Comparison of ENCODE assay signal across 1 cellular context in the genomic region with DNA sequence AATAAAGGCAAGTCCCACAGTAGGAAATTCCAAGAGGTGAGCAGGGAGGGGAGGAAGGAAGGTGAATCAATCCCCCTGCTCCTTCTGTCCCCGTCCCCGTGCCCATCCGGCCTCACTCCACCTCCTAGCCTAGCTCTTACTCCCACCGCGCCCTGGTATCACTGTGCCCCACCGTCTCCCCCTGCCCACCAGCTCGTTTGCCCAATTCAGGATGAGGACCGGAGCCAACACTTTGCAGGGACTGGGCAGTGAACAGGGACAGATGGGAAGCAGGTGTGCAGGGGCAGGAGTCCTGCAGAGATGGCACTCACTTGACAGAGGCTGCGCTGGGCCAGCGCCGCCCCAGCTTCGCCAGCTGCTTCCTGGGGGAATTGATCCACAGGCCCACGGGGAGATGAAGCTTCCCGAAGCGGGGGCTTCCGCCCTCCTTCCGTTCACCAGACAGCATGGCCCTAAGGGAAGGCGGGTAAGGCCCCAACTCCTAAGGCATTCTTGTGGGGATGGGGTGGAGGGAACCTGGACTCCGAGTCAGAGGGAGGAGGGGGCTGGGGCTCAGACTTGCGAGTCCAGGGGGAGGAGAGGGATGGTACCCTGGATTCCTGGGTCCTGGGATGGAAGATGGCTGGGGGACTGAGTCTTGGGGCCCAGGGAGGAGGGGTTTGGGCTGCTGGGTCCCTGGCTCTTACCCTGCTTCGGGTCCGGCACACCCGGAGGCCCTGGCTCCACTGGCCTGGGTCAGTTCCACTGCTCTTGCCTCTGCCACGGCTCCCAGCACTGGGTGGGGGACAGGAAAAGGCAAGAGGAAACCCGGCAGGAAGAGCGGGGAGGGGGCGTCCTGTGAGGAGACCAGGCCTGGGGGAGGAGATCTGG.
TF ChIP-seq lines count a peak whose summit lies in the region.

A gene with protein sequence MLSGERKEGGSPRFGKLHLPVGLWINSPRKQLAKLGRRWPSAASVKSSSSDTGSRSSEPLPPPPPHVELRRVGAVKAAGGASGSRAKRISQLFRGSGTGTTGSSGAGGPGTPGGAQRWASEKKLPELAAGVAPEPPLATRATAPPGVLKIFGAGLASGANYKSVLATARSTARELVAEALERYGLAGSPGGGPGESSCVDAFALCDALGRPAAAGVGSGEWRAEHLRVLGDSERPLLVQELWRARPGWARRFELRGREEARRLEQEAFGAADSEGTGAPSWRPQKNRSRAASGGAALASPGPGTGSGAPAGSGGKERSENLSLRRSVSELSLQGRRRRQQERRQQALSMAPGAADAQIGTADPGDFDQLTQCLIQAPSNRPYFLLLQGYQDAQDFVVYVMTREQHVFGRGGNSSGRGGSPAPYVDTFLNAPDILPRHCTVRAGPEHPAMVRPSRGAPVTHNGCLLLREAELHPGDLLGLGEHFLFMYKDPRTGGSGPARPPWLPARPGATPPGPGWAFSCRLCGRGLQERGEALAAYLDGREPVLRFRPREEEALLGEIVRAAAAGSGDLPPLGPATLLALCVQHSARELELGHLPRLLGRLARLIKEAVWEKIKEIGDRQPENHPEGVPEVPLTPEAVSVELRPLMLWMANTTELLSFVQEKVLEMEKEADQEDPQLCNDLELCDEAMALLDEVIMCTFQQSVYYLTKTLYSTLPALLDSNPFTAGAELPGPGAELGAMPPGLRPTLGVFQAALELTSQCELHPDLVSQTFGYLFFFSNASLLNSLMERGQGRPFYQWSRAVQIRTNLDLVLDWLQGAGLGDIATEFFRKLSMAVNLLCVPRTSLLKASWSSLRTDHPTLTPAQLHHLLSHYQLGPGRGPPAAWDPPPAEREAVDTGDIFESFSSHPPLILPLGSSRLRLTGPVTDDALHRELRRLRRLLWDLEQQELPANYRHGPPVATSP (minus strand): TSS at position 776 of the 870 bp plus-strand sequence. CDS start 328 bp downstream, at position 448.

TF ChIP-seq in K562, 482 proteins besides CTCF, POLR2A, EP300 and RAD21 (continues in another document):
- TF ChIP-seq CREB1 (IDR thresholded peaks at IDR 0.05) = no peak
- TF ChIP-seq CREB1 (CRISPR knock-in tag; IDR thresholded peaks at IDR 0.05) = no peak
- 0 out of 2 replicates have a peak, but pooled peaks have one; percentile 12 for TF ChIP-seq LCOR (CRISPR knock-in tag; IDR thresholded peaks at IDR 0.05)
- no peak for TF ChIP-seq FOXA1 (IDR thresholded peaks at IDR 0.05; ENCODE audit: borderline replicate concordance)
- TF ChIP-seq, protein P1, sequence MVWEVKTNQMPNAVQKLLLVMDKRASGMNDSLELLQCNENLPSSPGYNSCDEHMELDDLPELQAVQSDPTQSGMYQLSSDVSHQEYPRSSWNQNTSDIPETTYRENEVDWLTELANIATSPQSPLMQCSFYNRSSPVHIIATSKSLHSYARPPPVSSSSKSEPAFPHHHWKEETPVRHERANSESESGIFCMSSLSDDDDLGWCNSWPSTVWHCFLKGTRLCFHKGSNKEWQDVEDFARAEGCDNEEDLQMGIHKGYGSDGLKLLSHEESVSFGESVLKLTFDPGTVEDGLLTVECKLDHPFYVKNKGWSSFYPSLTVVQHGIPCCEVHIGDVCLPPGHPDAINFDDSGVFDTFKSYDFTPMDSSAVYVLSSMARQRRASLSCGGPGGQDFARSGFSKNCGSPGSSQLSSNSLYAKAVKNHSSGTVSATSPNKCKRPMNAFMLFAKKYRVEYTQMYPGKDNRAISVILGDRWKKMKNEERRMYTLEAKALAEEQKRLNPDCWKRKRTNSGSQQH (CRISPR knock-in tag; IDR thresholded peaks at IDR 0.05) = no peak
- TF ChIP-seq RCOR1 (IDR thresholded peaks at IDR 0.05; ENCODE audit: borderline replicate concordance in 1 of 2, low read depth in 2 of 2, low read length in 2 of 2) = no peak
- no peak for TF ChIP-seq UBTF (IDR thresholded peaks at IDR 0.05; ENCODE audit: borderline replicate concordance in 1 of 2, low read depth in 2 of 2, low read length in 2 of 2)
- TF ChIP-seq, protein P2, sequence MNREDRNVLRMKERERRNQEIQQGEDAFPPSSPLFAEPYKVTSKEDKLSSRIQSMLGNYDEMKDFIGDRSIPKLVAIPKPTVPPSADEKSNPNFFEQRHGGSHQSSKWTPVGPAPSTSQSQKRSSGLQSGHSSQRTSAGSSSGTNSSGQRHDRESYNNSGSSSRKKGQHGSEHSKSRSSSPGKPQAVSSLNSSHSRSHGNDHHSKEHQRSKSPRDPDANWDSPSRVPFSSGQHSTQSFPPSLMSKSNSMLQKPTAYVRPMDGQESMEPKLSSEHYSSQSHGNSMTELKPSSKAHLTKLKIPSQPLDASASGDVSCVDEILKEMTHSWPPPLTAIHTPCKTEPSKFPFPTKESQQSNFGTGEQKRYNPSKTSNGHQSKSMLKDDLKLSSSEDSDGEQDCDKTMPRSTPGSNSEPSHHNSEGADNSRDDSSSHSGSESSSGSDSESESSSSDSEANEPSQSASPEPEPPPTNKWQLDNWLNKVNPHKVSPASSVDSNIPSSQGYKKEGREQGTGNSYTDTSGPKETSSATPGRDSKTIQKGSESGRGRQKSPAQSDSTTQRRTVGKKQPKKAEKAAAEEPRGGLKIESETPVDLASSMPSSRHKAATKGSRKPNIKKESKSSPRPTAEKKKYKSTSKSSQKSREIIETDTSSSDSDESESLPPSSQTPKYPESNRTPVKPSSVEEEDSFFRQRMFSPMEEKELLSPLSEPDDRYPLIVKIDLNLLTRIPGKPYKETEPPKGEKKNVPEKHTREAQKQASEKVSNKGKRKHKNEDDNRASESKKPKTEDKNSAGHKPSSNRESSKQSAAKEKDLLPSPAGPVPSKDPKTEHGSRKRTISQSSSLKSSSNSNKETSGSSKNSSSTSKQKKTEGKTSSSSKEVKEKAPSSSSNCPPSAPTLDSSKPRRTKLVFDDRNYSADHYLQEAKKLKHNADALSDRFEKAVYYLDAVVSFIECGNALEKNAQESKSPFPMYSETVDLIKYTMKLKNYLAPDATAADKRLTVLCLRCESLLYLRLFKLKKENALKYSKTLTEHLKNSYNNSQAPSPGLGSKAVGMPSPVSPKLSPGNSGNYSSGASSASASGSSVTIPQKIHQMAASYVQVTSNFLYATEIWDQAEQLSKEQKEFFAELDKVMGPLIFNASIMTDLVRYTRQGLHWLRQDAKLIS (CRISPR knock-in tag; IDR thresholded peaks at IDR 0.05) = 0 out of 2 replicates have a peak, but pooled peaks have one; percentile 24
- TF ChIP-seq SMAD2 (IDR thresholded peaks at IDR 0.05; ENCODE audit: low read depth, low read length) = no peak
- no peak for TF ChIP-seq ZNF174 (CRISPR knock-in tag; IDR thresholded peaks at IDR 0.05)
- TF ChIP-seq POLR2G (IDR thresholded peaks at IDR 0.05; ENCODE audit: low read depth, low read length) = 0 out of 2 replicates have a peak, but pooled peaks have one; percentile 49
- TF ChIP-seq, protein P3, sequence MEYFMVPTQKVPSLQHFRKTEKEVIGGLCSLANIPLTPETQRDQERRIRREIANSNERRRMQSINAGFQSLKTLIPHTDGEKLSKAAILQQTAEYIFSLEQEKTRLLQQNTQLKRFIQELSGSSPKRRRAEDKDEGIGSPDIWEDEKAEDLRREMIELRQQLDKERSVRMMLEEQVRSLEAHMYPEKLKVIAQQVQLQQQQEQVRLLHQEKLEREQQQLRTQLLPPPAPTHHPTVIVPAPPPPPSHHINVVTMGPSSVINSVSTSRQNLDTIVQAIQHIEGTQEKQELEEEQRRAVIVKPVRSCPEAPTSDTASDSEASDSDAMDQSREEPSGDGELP (CRISPR knock-in tag; IDR thresholded peaks at IDR 0.05; ENCODE audit: borderline replicate concordance) = peak; percentile 21; the same call in 1 of the 2 replicates
- 0 out of 2 replicates have a peak, but pooled peaks have one; percentile 20 for TF ChIP-seq GABPB1 (CRISPR knock-in tag; IDR thresholded peaks at IDR 0.05)
- no peak for TF ChIP-seq HNRNPUL1 (IDR thresholded peaks at IDR 0.05; ENCODE audit: low read length)
- TF ChIP-seq, protein P4, sequence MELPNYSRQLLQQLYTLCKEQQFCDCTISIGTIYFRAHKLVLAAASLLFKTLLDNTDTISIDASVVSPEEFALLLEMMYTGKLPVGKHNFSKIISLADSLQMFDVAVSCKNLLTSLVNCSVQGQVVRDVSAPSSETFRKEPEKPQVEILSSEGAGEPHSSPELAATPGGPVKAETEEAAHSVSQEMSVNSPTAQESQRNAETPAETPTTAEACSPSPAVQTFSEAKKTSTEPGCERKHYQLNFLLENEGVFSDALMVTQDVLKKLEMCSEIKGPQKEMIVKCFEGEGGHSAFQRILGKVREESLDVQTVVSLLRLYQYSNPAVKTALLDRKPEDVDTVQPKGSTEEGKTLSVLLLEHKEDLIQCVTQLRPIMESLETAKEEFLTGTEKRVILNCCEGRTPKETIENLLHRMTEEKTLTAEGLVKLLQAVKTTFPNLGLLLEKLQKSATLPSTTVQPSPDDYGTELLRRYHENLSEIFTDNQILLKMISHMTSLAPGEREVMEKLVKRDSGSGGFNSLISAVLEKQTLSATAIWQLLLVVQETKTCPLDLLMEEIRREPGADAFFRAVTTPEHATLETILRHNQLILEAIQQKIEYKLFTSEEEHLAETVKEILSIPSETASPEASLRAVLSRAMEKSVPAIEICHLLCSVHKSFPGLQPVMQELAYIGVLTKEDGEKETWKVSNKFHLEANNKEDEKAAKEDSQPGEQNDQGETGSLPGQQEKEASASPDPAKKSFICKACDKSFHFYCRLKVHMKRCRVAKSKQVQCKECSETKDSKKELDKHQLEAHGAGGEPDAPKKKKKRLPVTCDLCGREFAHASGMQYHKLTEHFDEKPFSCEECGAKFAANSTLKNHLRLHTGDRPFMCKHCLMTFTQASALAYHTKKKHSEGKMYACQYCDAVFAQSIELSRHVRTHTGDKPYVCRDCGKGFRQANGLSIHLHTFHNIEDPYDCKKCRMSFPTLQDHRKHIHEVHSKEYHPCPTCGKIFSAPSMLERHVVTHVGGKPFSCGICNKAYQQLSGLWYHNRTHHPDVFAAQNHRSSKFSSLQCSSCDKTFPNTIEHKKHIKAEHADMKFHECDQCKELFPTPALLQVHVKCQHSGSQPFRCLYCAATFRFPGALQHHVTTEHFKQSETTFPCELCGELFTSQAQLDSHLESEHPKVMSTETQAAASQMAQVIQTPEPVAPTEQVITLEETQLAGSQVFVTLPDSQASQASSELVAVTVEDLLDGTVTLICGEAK (IDR thresholded peaks at IDR 0.05) = no peak
- TF ChIP-seq, protein P4 (CRISPR knock-in tag; IDR thresholded peaks at IDR 0.05) = no peak
- TF ChIP-seq, protein P5, sequence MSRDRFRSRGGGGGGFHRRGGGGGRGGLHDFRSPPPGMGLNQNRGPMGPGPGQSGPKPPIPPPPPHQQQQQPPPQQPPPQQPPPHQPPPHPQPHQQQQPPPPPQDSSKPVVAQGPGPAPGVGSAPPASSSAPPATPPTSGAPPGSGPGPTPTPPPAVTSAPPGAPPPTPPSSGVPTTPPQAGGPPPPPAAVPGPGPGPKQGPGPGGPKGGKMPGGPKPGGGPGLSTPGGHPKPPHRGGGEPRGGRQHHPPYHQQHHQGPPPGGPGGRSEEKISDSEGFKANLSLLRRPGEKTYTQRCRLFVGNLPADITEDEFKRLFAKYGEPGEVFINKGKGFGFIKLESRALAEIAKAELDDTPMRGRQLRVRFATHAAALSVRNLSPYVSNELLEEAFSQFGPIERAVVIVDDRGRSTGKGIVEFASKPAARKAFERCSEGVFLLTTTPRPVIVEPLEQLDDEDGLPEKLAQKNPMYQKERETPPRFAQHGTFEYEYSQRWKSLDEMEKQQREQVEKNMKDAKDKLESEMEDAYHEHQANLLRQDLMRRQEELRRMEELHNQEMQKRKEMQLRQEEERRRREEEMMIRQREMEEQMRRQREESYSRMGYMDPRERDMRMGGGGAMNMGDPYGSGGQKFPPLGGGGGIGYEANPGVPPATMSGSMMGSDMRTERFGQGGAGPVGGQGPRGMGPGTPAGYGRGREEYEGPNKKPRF (IDR thresholded peaks at IDR 0.05; ENCODE audit: low read depth, low read length) = no peak
- TF ChIP-seq ZNF77 (CRISPR knock-in tag; IDR thresholded peaks at IDR 0.05) = no peak
- TF ChIP-seq HMG20A (CRISPR knock-in tag; conservative IDR thresholded peaks at IDR 0.05) = no peak
- peak; percentile 43 for TF ChIP-seq ZBTB7A (IDR thresholded peaks at IDR 0.05; ENCODE audit: borderline replicate concordance, control insufficient read depth, low read depth, low read length)
